29 cellular contexts compared by ENCODE assay signal in the genomic region with DNA sequence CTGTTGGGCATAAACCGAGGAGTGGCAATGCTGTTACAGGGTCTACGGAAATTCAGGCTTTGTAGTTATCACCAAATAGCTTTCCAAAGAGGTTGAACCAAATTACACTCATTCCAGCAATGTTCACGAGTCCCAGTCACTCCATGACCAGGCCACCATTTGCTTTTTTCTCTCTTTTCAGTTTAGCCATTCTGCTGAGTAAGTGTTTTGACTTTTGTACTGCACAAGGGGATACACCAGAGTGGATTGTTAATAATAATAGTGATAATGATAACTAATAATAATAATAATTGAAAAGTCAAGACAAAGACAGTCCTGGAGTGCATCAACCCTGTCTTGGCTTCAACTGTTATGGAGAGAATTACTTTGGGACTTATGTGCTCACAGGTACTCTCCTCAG.
"Had no signal": no experiment of that assay in that cellular context is flagged by ENCODE, and none has a peak within 500 bp of the region (broad histone marks: within the 10 kb centered on the region; RNA-seq: fewer than 3 reads in every experiment).

No MANE protein-coding gene starts in this region.

- H3K27me3 ChIP-seq: suprapubic skin, testis, thyroid gland, tibial artery, tibial nerve, transverse colon, upper lobe of left lung, uterus, vagina had no signal

- FAIRE-seq: urothelium cell line had no signal

- H3K4me1 Mint-ChIP-seq: stimulated activated effector memory CD8-positive, alpha-beta T cell treated with anti-CD3 and anti-CD28 coated beads, Interleukin-12 subunit alpha, Interleukin-12 subunit beta, amount 100 ng/mL, for 72 hours; stimulated activated naive B cell treated with anti-CD40 and anti-IgM and Interleukin-4, amounts not matched to agents 10 μg/mL and 1 μg/mL and 100 μg/mL, for 72 hours; stimulated activated naive CD8-positive, alpha-beta T cell treated with anti-CD3 and anti-CD28 coated beads, Interleukin-15, amount 100 ng/mL, for 72 hours had no signal

- ATAC-seq: stimulated activated effector memory CD8-positive, alpha-beta T cell treated with anti-CD3 and anti-CD28 coated beads, Interleukin-12 subunit alpha, Interleukin-12 subunit beta, amount 100 ng/mL, for 72 hours; stimulated activated memory B cell treated with anti-CD40 and anti-IgM and Interleukin-4, amounts not matched to agents 10 μg/mL and 1 μg/mL and 100 μg/mL, for 72 hours; stimulated activated naive B cell treated with anti-CD40 and anti-IgM and Interleukin-4, amounts not matched to agents 10 μg/mL and 1 μg/mL and 100 μg/mL, for 72 hours; stimulated activated naive CD8-positive, alpha-beta T cell treated with anti-CD3 and anti-CD28 coated beads, Interleukin-15, amount 100 ng/mL, for 72 hours; stimulated activated naive CD8-positive, alpha-beta T cell treated with anti-CD3 and anti-CD28 coated beads, Interleukin-15, Interleukin-2, amounts not matched to agents 100 U/mL and 50 U/mL, for 24 hours; upper lobe of right lung had no signal

- H3K27ac ChIP-seq: stomach, suprapubic skin, testis, thoracic aorta, thyroid gland, tibial artery, tibial nerve, transverse colon, upper lobe of left lung, upper lobe of right lung, uterus, vagina had no signal

- H3K4me1 ChIP-seq: stomach, suprapubic skin, testis, thyroid gland, tibial artery, tibial nerve, transverse colon, upper lobe of left lung, upper lobe of right lung, uterus, vagina had no signal

- H3K4me3 Mint-ChIP-seq: stimulated activated effector memory CD8-positive, alpha-beta T cell treated with anti-CD3 and anti-CD28 coated beads, Interleukin-12 subunit alpha, Interleukin-12 subunit beta, amount 100 ng/mL, for 72 hours; stimulated activated memory B cell treated with anti-CD40 and anti-IgM and Interleukin-4, amounts not matched to agents 10 μg/mL and 1 μg/mL and 100 μg/mL, for 72 hours; stimulated activated naive B cell treated with anti-CD40 and anti-IgM and Interleukin-4, amounts not matched to agents 10 μg/mL and 1 μg/mL and 100 μg/mL, for 72 hours; stimulated activated naive CD8-positive, alpha-beta T cell treated with anti-CD3 and anti-CD28 coated beads, Interleukin-15, amount 100 ng/mL, for 72 hours; stimulated activated naive CD8-positive, alpha-beta T cell treated with anti-CD3 and anti-CD28 coated beads, Interleukin-15, Interleukin-2, amounts not matched to agents 100 ng/mL and 50 ng/mL, for 24 hours; type B pancreatic cell had no signal

- H3K4me3 ChIP-seq: stomach, suprapubic skin, testis, thoracic aorta, thyroid gland, tibial artery, tibial nerve, transverse colon, upper lobe of left lung, upper lobe of right lung, uterus, vagina had no signal

- DNase-seq: stimulated activated CD4-positive, alpha-beta T cell treated with anti-CD3 and anti-CD28 coated beads, Interleukin-2, amount 100 ng/mL, for 48 hours; stimulated activated CD4-positive, alpha-beta T cell treated with anti-CD3 and anti-CD28 coated beads, Interleukin-4, amount 100 ng/mL, for 1 hour; stimulated activated CD4-positive, alpha-beta T cell treated with anti-CD3 and anti-CD28 coated beads, Interleukin-4, amount 100 ng/mL, for 24 hours; stimulated activated CD4-positive, alpha-beta T cell treated with anti-CD3 and anti-CD28 coated beads, Interleukin-4, amount 100 ng/mL, for 4 hours; stimulated activated CD8-positive, alpha-beta memory T cell treated with anti-CD3 and anti-CD28 coated beads, Interleukin-4, amount 100 ng/mL, for 48 hours; stimulated activated naive B cell treated with anti-CD40 and anti-IgM and Interleukin-4, amounts not matched to agents 10 μg/mL and 1 μg/mL and 100 μg/mL, for 72 hours; stimulated activated naive CD4-positive, alpha-beta T cell; stimulated activated naive CD4-positive, alpha-beta T cell treated with Interleukin-2 at 50 U/mL for 16 hours; stimulated activated naive CD8-positive, alpha-beta T cell treated with anti-CD3 and anti-CD28 coated beads, Interleukin-15, amount 100 ng/mL, for 72 hours; stimulated activated naive CD8-positive, alpha-beta T cell treated with anti-CD3 and anti-CD28 coated beads, Interleukin-15, Interleukin-2, amounts not matched to agents 100 U/mL and 50 U/mL, for 24 hours; stomach; substantia nigra; testis; thyroid gland; tibial artery; transverse colon; trophoblast cell; upper lobe of right lung; uterus had no signal

- H3K27ac Mint-ChIP-seq: stimulated activated effector memory CD8-positive, alpha-beta T cell treated with anti-CD3 and anti-CD28 coated beads, Interleukin-12 subunit alpha, Interleukin-12 subunit beta, amount 100 ng/mL, for 72 hours; stimulated activated memory B cell treated with anti-CD40 and anti-IgM and Interleukin-4, amounts not matched to agents 10 μg/mL and 1 μg/mL and 100 μg/mL, for 72 hours; stimulated activated naive B cell treated with anti-CD40 and anti-IgM and Interleukin-4, amounts not matched to agents 10 μg/mL and 1 μg/mL and 100 μg/mL, for 72 hours; stimulated activated naive CD8-positive, alpha-beta T cell treated with anti-CD3 and anti-CD28 coated beads, Interleukin-15, amount 100 ng/mL, for 72 hours; stimulated activated naive CD8-positive, alpha-beta T cell treated with anti-CD3 and anti-CD28 coated beads, Interleukin-15, Interleukin-2, amounts not matched to agents 100 ng/mL and 50 ng/mL, for 24 hours; type B pancreatic cell had no signal

- H3K36me3 Mint-ChIP-seq: stimulated activated effector memory CD8-positive, alpha-beta T cell treated with anti-CD3 and anti-CD28 coated beads, Interleukin-12 subunit alpha, Interleukin-12 subunit beta, amount 100 ng/mL, for 72 hours; stimulated activated memory B cell treated with anti-CD40 and anti-IgM and Interleukin-4, amounts not matched to agents 10 μg/mL and 1 μg/mL and 100 μg/mL, for 72 hours; stimulated activated naive B cell treated with anti-CD40 and anti-IgM and Interleukin-4, amounts not matched to agents 10 μg/mL and 1 μg/mL and 100 μg/mL, for 72 hours; type B pancreatic cell had no signal

- H3K36me3 ChIP-seq: stomach, suprapubic skin, thoracic aorta, thyroid gland, tibial artery, tibial nerve, transverse colon, upper lobe of left lung, upper lobe of right lung, uterus, vagina had no signal

- H3K9me3 ChIP-seq: stomach, suprapubic skin, testis, thoracic aorta, thyroid gland, transverse colon, upper lobe of left lung, upper lobe of right lung, uterus, vagina had no signal
